Comparison of ENCODE assay signal across 19 cellular contexts in the genomic region with DNA sequence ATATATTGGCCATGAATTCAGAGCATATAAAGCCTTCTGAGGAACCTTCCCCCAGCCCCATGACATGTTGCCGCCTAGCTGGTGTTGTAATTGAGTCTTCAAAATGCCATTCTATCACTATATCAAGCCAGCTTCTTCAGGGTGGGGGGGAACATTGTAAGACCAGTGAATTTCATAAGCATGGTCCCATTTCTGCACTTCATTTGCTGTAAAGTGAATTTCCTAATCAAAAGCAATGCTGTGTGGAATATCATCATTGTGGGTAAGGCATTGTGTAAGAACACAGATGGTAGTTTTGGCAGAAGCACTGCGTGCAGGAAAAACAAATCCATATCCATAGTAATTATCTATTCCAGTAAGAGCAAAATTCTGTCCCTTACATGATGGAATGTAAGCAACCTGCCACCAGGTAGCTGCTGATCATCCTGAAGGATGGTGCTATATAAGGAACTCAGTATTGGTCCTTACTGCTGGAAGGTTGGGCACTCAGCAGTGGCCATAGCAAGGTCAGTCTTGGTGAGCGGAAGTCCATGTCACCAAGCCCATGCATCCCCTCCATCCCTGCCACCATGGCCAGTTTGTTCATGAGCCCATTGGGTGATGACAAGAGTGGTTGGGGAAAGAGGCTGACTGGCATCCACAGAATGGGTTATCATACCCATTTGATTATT.
DNase-seq lines count a peak whose midpoint lies in the region; ATAC-seq and TF ChIP-seq lines count a peak whose summit lies in the region.
"Had no signal": no experiment of that assay in that cellular context is flagged by ENCODE, and none has a peak within 500 bp of the region (broad histone marks: within the 10 kb centered on the region; RNA-seq: fewer than 3 reads in every experiment).

No MANE protein-coding gene starts in this region.

- H3K36me3 Mint-ChIP-seq in neural crest cell (ENCODE audit: low read depth): no peaks in the 10 kb centered on the region
- H3K36me3 Mint-ChIP-seq: IgD-negative memory B cell had no signal

- no peaks in the 10 kb centered on the region for H3K4me1 ChIP-seq in right atrium auricular region
- no peaks in the 10 kb centered on the region for H3K4me1 ChIP-seq in Peyer's patch

- TF ChIP-seq CTCF in right atrium auricular region (IDR thresholded peaks at IDR 0.05) (no peak), neural crest cell (conservative IDR thresholded peaks at IDR 0.05) (no peak), Peyer's patch (IDR thresholded peaks at IDR 0.05) (no peak)

- DNase-seq in Right ventricle myocardium superior (no peak), right atrium auricular region (ENCODE audit: low spot score) (no peak), fibroblast of peridontal ligament (ENCODE audit: extremely low read depth) (peak; percentile 99), neural crest cell (ENCODE audit: low read depth, low spot score) (no peak), Peyer's patch (no peak), NCI-H146 (lab: John Stamatoyannopoulos, UW) (no peak)
- DNase-seq: ACHN; activated gamma-delta T cell treated with Interleukin-2 at 50 U/mL for 16 hours; caudate nucleus; GOT3; head of caudate nucleus; NCI-H1417; NCI-H510A treated with DMSO at 0.1 percent for 48 hours; retina; stimulated activated CD4-positive, alpha-beta T cell treated with anti-CD3 and anti-CD28 coated beads, Interleukin-4, amount 100 ng/mL, for 4 hours had no signal

- ATAC-seq in Right ventricle myocardium superior (ENCODE audit: poor library complexity) (peak; percentile 75), GM21390 (IDR thresholded peaks at IDR 0.05; ENCODE audit: unreplicated experiment) (no peak), HG02642 (IDR thresholded peaks at IDR 0.05; ENCODE audit: poor library complexity, unreplicated experiment) (no peak)
- ATAC-seq: Panc1 had no signal

- H3K9me3 ChIP-seq in right atrium auricular region (peaks cover 4 to 20% of the 10 kb centered on the region in 2 donors), Peyer's patch (peaks cover 0 to 6% (median 0%) of the 10 kb centered on the region in 4 donors)

- H3K36me3 ChIP-seq in right atrium auricular region (no peaks in the 10 kb centered on the region), Peyer's patch (no peaks in the 10 kb centered on the region)

- no peak overlapping the region for H3K4me3 Mint-ChIP-seq in neural crest cell
- H3K4me3 Mint-ChIP-seq: IgD-negative memory B cell had no signal

- H3K27ac ChIP-seq in right atrium auricular region (peak overlapping the region in 1 of 2 donors; percentile 60), Peyer's patch (peak overlapping the region in 2 of 4 donors; percentile 30 to 54)

- H3K27me3 ChIP-seq in right atrium auricular region (no peaks in the 10 kb centered on the region), Peyer's patch (no peaks in the 10 kb centered on the region)

- no peak for TF ChIP-seq POLR2A in Peyer's patch (IDR thresholded peaks at IDR 0.05)

- peaks cover 19% of the 10 kb centered on the region for H3K9me3 Mint-ChIP-seq in neural crest cell

- peak overlapping the region; percentile 35 for H3K27ac Mint-ChIP-seq in neural crest cell (ENCODE audit: unreplicated experiment)
- H3K27ac Mint-ChIP-seq: IgD-negative memory B cell had no signal

- intact Hi-C loops in Right ventricle myocardium superior (cut with DNase I): no loop called here

- H3K4me3 ChIP-seq in right atrium auricular region (no peak overlapping the region), Peyer's patch (no peak overlapping the region)

- no peaks in the 10 kb centered on the region for H3K27me3 Mint-ChIP-seq in neural crest cell (ENCODE audit: low read depth)

- H3K4me1 Mint-ChIP-seq in neural crest cell: no peaks in the 10 kb centered on the region
- H3K4me1 Mint-ChIP-seq: IgD-negative memory B cell had no signal
